Comparison of ENCODE assay signal across 16 cellular contexts in the genomic region with DNA sequence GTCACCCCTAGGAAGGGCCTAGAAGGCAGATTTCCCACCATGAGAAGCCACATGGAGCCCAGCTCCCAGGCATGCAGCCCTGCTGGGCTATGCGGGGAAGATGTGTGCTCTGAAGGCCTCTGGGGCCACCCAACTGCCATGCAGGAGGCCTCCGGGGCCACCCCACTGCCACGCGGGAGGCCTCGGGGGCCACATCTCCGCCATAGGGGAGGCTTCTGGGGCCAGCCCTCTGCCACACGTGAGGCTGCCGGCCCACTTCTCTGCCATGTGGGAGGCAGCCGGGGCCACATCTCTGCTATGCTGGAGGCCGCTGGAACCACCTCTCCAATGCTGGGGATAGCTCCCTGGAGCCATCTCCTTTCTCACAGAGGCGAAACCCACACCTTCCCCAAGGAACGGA.
DNase-seq lines count a peak whose midpoint lies in the region; ATAC-seq and TF ChIP-seq lines count a peak whose summit lies in the region.
"Had no signal": no experiment of that assay in that cellular context is flagged by ENCODE, and none has a peak within 500 bp of the region (broad histone marks: within the 10 kb centered on the region; RNA-seq: fewer than 3 reads in every experiment).

No MANE protein-coding gene starts in this region.

- H3K4me3 Mint-ChIP-seq in endothelial cell (ENCODE audit: unreplicated experiment), result no peak overlapping the region
- H3K4me3 Mint-ChIP-seq: CD4-positive, alpha-beta memory T cell had no signal

- peaks cover 25% of the 10 kb centered on the region for H3K9me3 Mint-ChIP-seq in endothelial cell (ENCODE audit: unreplicated experiment)
- H3K9me3 Mint-ChIP-seq: CD4-positive, alpha-beta memory T cell had no signal

- H3K9me3 ChIP-seq in aorta (ENCODE audit: control insufficient read depth, low read length) (no peaks in the 10 kb centered on the region), spleen (no peaks in the 10 kb centered on the region)

- peak overlapping the region; percentile 36 for H3K27ac Mint-ChIP-seq in endothelial cell (ENCODE audit: unreplicated experiment)

- 93 to 95% methylated on average over 12 of the region's 12 CpGs for WGBS in aorta, 2 donors
- WGBS in spleen, 5 donors, result 88 to 96% (median 91%) methylated on average over 11 to 12 of the region's 12 CpGs

- no peaks in the 10 kb centered on the region for H3K4me1 Mint-ChIP-seq in endothelial cell (ENCODE audit: unreplicated experiment)

- H3K4me1 ChIP-seq in aorta (ENCODE audit: control insufficient read depth in 1 of 2, insufficient read depth in 2 of 2, low read length in 2 of 2), result no peaks in the 10 kb centered on the region
- no peaks in the 10 kb centered on the region for H3K4me1 ChIP-seq in spleen

- peaks cover 10% of the 10 kb centered on the region for H3K36me3 Mint-ChIP-seq in endothelial cell (ENCODE audit: low read depth, unreplicated experiment)
- H3K36me3 Mint-ChIP-seq: CD4-positive, alpha-beta memory T cell had no signal

- ATAC-seq in aorta (ENCODE audit: low FRiP score), result no peak
- ATAC-seq in GM18517 (IDR thresholded peaks at IDR 0.05; ENCODE audit: unreplicated experiment), result no peak

- no peak overlapping the region for H3K27ac ChIP-seq in aorta (ENCODE audit: low read depth in 1 of 2, low read length in 2 of 2)
- H3K27ac ChIP-seq in spleen, result no peak overlapping the region
- H3K27ac ChIP-seq: GM23248 had no signal

- DNase-seq in endothelial cell (ENCODE audit: low spot score) (no peak), mesenteric fat pad (ENCODE audit: low spot score) (peak; percentile 65), aorta (peak; percentile 18 to 58), NCI-H226 (no peak), spleen (no peak)
- DNase-seq: C1 segment of cervical spinal cord; Calu3; CD4-positive, alpha-beta memory T cell; COR-L47; DMS53; DMS79 treated with DMSO at 0.1 percent for 48 hours; GF-D8; GM23248; H7; HCEC 1CT had no signal

- H3K27me3 ChIP-seq in aorta (ENCODE audit: control insufficient read depth in 1 of 2, insufficient read depth in 2 of 2, low read length in 1 of 2) (no peaks in the 10 kb centered on the region), spleen (replicated peaks in 1 of 7) (peaks cover 0 to 8% (median 0%) of the 10 kb centered on the region in 7 donors)

- intact Hi-C loops in aorta (cut with DNase I), result no loop called here
- intact Hi-C loops in spleen (cut with DNase I; ENCODE audit: low total_unique reads), result no loop called here

- TF ChIP-seq CTCF in endothelial cell (IDR thresholded peaks at IDR 0.05; ENCODE audit: unreplicated experiment) (no peak), spleen (IDR thresholded peaks at IDR 0.05 in 8 of 11, conservative IDR thresholded peaks at IDR 0.05 in 3 of 11) (no peak)

- TF ChIP-seq POLR2A in spleen (IDR thresholded peaks at IDR 0.05), result no peak

- no peaks in the 10 kb centered on the region for H3K36me3 ChIP-seq in aorta (ENCODE audit: control insufficient read depth in 1 of 2, insufficient read depth in 2 of 2, low read length in 1 of 2)
- no peaks in the 10 kb centered on the region for H3K36me3 ChIP-seq in spleen

- no peak overlapping the region for H3K4me3 ChIP-seq in aorta (ENCODE audit: low read length in 2 of 2)
- H3K4me3 ChIP-seq in spleen, result no peak overlapping the region
- H3K4me3 ChIP-seq: GM23248 had no signal

- peaks cover 19% of the 10 kb centered on the region for H3K27me3 Mint-ChIP-seq in endothelial cell (ENCODE audit: unreplicated experiment)
- H3K27me3 Mint-ChIP-seq: CD4-positive, alpha-beta memory T cell had no signal

Comparison
In these comparisons a context has a peak if more than half of its experiments do, and no peak if none do; other contexts are left out.
1. DNase-seq: peak in mesenteric fat pad (single experiment) and aorta (2 of 2); none in endothelial cell (single experiment), NCI-H226 (single experiment) and spleen (single experiment).